In genomic region chr12:1800646-1801284, GRCh38 we compare ENCODE assay signal across 8 cellular contexts. TPM values are rescaled to one million over a fixed set of nuclear protein-coding genes. Genes with fewer than 3 reads are reported as not detected.
A peak's percentile ranks its signal among the peaks of the same experiment; 100 is the strongest.
DNase-seq lines count a peak whose midpoint lies in the region; ATAC-seq and TF ChIP-seq lines count a peak whose summit lies in the region.

No MANE protein-coding gene starts in this region.

- no peak overlapping the region for H3K27ac ChIP-seq in heart right ventricle
- H3K27ac ChIP-seq in suprapubic skin = no peak overlapping the region

- no peak for TF ChIP-seq POLR2A in suprapubic skin (IDR thresholded peaks at IDR 0.05)

- peaks cover 5 to 33% (median 18%) of the 10 kb centered on the region in 9 donors for H3K4me1 ChIP-seq in heart right ventricle
- H3K4me1 ChIP-seq in suprapubic skin = peaks cover 22% of the 10 kb centered on the region

- intact Hi-C loops in heart right ventricle (cut with DNase I) (loop anchor here in 5 of 10 donors (5.0 to 10.0 kb wide), 5 partner anchors 224 to 984 kb away; no protein-coding TSS in a partner anchor), cardiac septum (cut with DNase I) (no loop called here)

- H3K9me3 ChIP-seq in heart right ventricle = no peaks in the 10 kb centered on the region
- H3K9me3 ChIP-seq in suprapubic skin = no peaks in the 10 kb centered on the region

- 68 to 71% methylated on average over 10 of the region's 10 CpGs for WGBS in heart right ventricle, 2 donors
- 82% methylated on average over 3 of the region's 10 CpGs for WGBS in suprapubic skin

- H3K27me3 ChIP-seq in heart right ventricle (no peaks in the 10 kb centered on the region), suprapubic skin (no peaks in the 10 kb centered on the region)

- TF ChIP-seq CTCF in heart right ventricle (IDR thresholded peaks at IDR 0.05) = peak in 6 of 9 donors; percentile 17 to 72 (median 46)
- TF ChIP-seq CTCF in fibroblast of the aortic adventitia (IDR thresholded peaks at IDR 0.05; ENCODE audit: insufficient read depth, low read length) = peak; percentile 13
- no peak for TF ChIP-seq CTCF in suprapubic skin (IDR thresholded peaks at IDR 0.05)

- no peak overlapping the region for H3K4me3 ChIP-seq in heart right ventricle
- H3K4me3 ChIP-seq in fibroblast of the aortic adventitia (ENCODE audit: low read depth, low read length) = no peak overlapping the region
- H3K4me3 ChIP-seq in suprapubic skin = no peak overlapping the region

- DNase-seq in heart right ventricle (no peak), cardiac septum (ENCODE audit: low spot score) (no peak), NCI-H526 treated with DMSO at 0.1 percent for 48 hours (lab: John Stamatoyannopoulos, UW) (peak; percentile 65), fibroblast of the aortic adventitia (ENCODE audit: low read depth) (no peak), suprapubic skin (ENCODE audit: low spot score in 2 of 2) (peak; percentile 60 to 80), foreskin melanocyte (no peak), NOMO-1 (lab: John Stamatoyannopoulos, UW; ENCODE audit: unreplicated experiment in 2 of 2) (no peak)
- no peak for DNase-seq in stimulated activated naive CD4-positive, alpha-beta T cell treated with Interleukin-2 at 50 U/mL for 16 hours (lab: John Stamatoyannopoulos, UW)

- H3K36me3 ChIP-seq in heart right ventricle (no peaks in the 10 kb centered on the region), suprapubic skin (no peaks in the 10 kb centered on the region)

- ATAC-seq in heart right ventricle = no peak

- TF ChIP-seq EP300 in suprapubic skin (IDR thresholded peaks at IDR 0.05) = no peak

RNA-seq across cellular contexts. Expression of gene LRTM2, which starts 19.6 kb away (rescaled TPM):
- not detected for total RNA-seq in heart right ventricle
- polyA plus RNA-seq in heart right ventricle = not detected
- total RNA-seq in cardiac septum = not detected
- not detected in 2 replicates for total RNA-seq in fibroblast of the aortic adventitia (ENCODE audit: low replicate concordance)
- under 1 TPM in 1 of 4 donors, not detected in 3; 0.26 TPM for total RNA-seq in suprapubic skin

Comparison
In these comparisons a context has a peak if more than half of its experiments do, and no peak if none do; other contexts are left out.
1. DNase-seq: peak in NCI-H526 treated with DMSO at 0.1 percent for 48 hours (single experiment) and suprapubic skin (2 of 2); none in heart right ventricle (0 of 2), cardiac septum (single experiment), fibroblast of the aortic adventitia (single experiment), foreskin melanocyte (single experiment), NOMO-1 (0 of 2) and stimulated activated naive CD4-positive, alpha-beta T cell treated with Interleukin-2 at 50 U/mL for 16 hours (single experiment).
2. CTCF ChIP-seq: peak in heart right ventricle (6 of 9) and fibroblast of the aortic adventitia (single experiment); none in suprapubic skin (0 of 2).